ENCODE assay signal across 10 cellular contexts in the genomic region with DNA sequence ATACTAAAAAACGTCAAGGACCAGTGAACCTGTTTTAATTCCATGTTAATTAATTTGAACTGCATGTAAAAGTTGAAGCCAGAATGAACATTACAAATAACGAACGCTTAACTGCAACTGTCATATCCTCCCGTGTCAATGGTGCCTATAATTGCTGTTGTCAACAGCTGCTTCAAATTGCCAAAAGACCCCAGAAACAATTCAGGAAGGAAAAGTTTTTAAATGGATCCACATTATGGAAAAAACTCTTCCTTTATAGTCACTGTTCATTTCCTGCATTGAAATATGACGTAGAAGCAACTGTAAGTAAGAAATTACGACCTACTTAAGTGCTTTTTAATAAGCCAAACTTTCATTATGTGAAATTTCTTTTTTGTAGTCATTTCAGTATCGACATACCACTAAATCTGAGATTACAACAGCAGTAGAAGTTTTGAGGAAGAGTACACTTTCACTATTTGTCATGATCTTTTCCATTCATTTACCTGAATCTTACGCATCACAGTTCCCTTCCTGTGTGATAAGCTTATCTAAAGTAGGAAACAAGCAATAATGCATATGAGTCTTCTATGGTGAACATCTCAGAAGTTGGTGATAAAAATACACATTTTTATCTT. TPM values are rescaled to one million over a fixed set of nuclear protein-coding genes. Genes with fewer than 3 reads are reported as not detected.
DNase-seq lines count a peak whose midpoint lies in the region; ATAC-seq and TF ChIP-seq lines count a peak whose summit lies in the region.
"Had no signal": no experiment of that assay in that cellular context is flagged by ENCODE, and none has a peak within 500 bp of the region (broad histone marks: within the 10 kb centered on the region; RNA-seq: fewer than 3 reads in every experiment).

No MANE protein-coding gene starts in this region.

- CTCF ChIA-PET in RWPE1 (lab: Yijun Ruan, JAX): no interaction called here

- TF ChIP-seq CTCF in RWPE1 (conservative IDR thresholded peaks at IDR 0.05; ENCODE audit: low read depth): no peak

- H3K4me3 Mint-ChIP-seq in stimulated activated naive CD8-positive, alpha-beta T cell treated with anti-CD3 and anti-CD28 coated beads, Interleukin-15, amount 100 ng/mL, for 72 hours: no peak overlapping the region
- H3K4me3 Mint-ChIP-seq: activated naive CD4-positive, alpha-beta T cell treated with anti-CD3 and anti-CD28 coated beads, Interleukin-2, amount 10 ng/mL, durations not matched to agents 7 days and 5 days had no signal

- peaks cover 15% of the 10 kb centered on the region for H3K27me3 Mint-ChIP-seq in stimulated activated naive CD8-positive, alpha-beta T cell treated with anti-CD3 and anti-CD28 coated beads, Interleukin-15, amount 100 ng/mL, for 72 hours

- H3K4me1 Mint-ChIP-seq in stimulated activated naive CD8-positive, alpha-beta T cell treated with anti-CD3 and anti-CD28 coated beads, Interleukin-15, amount 100 ng/mL, for 72 hours: peaks cover 6% of the 10 kb centered on the region
- H3K4me1 Mint-ChIP-seq: activated naive CD4-positive, alpha-beta T cell treated with anti-CD3 and anti-CD28 coated beads, Interleukin-2, amount 10 ng/mL, durations not matched to agents 7 days and 5 days had no signal

- WGBS in right cardiac atrium: 43% methylated on average over 8 of the region's 8 CpGs

- H3K9me3 ChIP-seq in right cardiac atrium (ENCODE audit: control insufficient read depth, low read length): no peaks in the 10 kb centered on the region

- peak overlapping the region; percentile 18 for H3K4me3 ChIP-seq in right cardiac atrium (ENCODE audit: low read length)

- peaks cover 6% of the 10 kb centered on the region for H3K4me1 ChIP-seq in right cardiac atrium (ENCODE audit: control insufficient read depth, insufficient read depth, low read length)

- POLR2A ChIA-PET in RWPE1 (lab: Yijun Ruan, JAX; ENCODE audit: low non-redundant PET): no interaction called here

- intact Hi-C loops in right cardiac atrium (cut with DNase I) (no loop called here), Right ventricle myocardium inferior (cut with DNase I) (no loop called here)

- H3K27me3 ChIP-seq in right cardiac atrium (ENCODE audit: control insufficient read depth, insufficient read depth): no peaks in the 10 kb centered on the region

- H3K27ac Mint-ChIP-seq in stimulated activated naive CD8-positive, alpha-beta T cell treated with anti-CD3 and anti-CD28 coated beads, Interleukin-15, amount 100 ng/mL, for 72 hours: no peak overlapping the region
- H3K27ac Mint-ChIP-seq: activated naive CD4-positive, alpha-beta T cell treated with anti-CD3 and anti-CD28 coated beads, Interleukin-2, amount 10 ng/mL, durations not matched to agents 7 days and 5 days had no signal

- H3K9me3 Mint-ChIP-seq in stimulated activated naive CD8-positive, alpha-beta T cell treated with anti-CD3 and anti-CD28 coated beads, Interleukin-15, amount 100 ng/mL, for 72 hours: no peaks in the 10 kb centered on the region
- H3K9me3 Mint-ChIP-seq: activated naive CD4-positive, alpha-beta T cell treated with anti-CD3 and anti-CD28 coated beads, Interleukin-2, amount 10 ng/mL, durations not matched to agents 7 days and 5 days had no signal

- DNase-seq in right cardiac atrium (no peak), Right ventricle myocardium inferior (ENCODE audit: missing footprints) (no peak), NCI-H2196 treated with DMSO at 0.1 percent for 48 hours (lab: John Stamatoyannopoulos, UW; ENCODE audit: unreplicated experiment) (no peak), RWPE1 (ENCODE audit: low spot score) (no peak), NCI-H1436 (lab: John Stamatoyannopoulos, UW) (no peak)
- no peak for DNase-seq in stimulated activated naive CD8-positive, alpha-beta T cell treated with anti-CD3 and anti-CD28 coated beads, Interleukin-15, amount 100 ng/mL, for 72 hours
- DNase-seq: activated naive CD4-positive, alpha-beta T cell treated with anti-CD3 and anti-CD28 coated beads, Interleukin-2, amount 10 ng/mL, durations not matched to agents 7 days and 5 days; NCI-H82 had no signal

- no peak overlapping the region for H3K27ac ChIP-seq in right cardiac atrium (ENCODE audit: low read length)
- H3K27ac ChIP-seq in RWPE1: no peak overlapping the region

- ATAC-seq in right cardiac atrium (no peak), Right ventricle myocardium inferior (no peak), HG02642 (IDR thresholded peaks at IDR 0.05; ENCODE audit: poor library complexity, unreplicated experiment) (peak; percentile 92), HG03565 (IDR thresholded peaks at IDR 0.05; ENCODE audit: unreplicated experiment) (peak; percentile 79)
- ATAC-seq in stimulated activated naive CD8-positive, alpha-beta T cell treated with anti-CD3 and anti-CD28 coated beads, Interleukin-15, amount 100 ng/mL, for 72 hours: peak; percentile 85

RNA-seq across cellular contexts. Expression of a gene that starts 37.8 kb away (rescaled TPM):
- 10 to 100 TPM; 57.4 to 78.4 (median 67.4) TPM for total RNA-seq in right cardiac atrium
- 14.5 TPM for polyA plus RNA-seq in right cardiac atrium
- total RNA-seq in Right ventricle myocardium inferior: 46.7 TPM

Comparison
In these comparisons a context has a peak if more than half of its experiments do, and no peak if none do; other contexts are left out.
1. ATAC-seq: peak in HG02642 (single experiment), HG03565 (single experiment) and stimulated activated naive CD8-positive, alpha-beta T cell treated with anti-CD3 and anti-CD28 coated beads, Interleukin-15, amount 100 ng/mL, for 72 hours (single experiment); none in right cardiac atrium (0 of 2) and Right ventricle myocardium inferior (single experiment).